In the genomic region with DNA sequence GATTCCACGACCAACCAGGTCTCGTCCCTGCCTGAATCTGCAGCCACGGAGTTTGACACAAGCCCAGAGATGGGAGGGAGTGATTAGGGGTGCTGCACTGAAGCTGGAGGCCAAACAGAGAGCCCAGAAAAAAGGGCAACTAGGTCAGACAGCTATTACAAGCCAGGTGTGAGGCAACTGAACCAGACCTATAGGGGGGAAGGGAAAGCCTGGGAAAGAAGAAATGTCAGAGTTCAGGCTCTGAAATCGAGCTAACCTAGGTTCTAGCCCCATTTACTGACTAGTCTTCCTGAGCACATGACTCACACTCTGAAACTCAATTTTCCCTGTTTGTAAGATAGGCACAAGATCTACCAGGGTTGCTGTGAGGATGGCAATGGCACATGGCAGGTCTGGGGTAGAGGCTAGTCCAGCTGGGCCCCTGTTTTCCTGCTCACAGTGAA, we compare ENCODE assay signal across 9 cellular contexts. TPM values are rescaled to one million over a fixed set of nuclear protein-coding genes. Genes with fewer than 3 reads are reported as not detected.
DNase-seq lines count a peak whose midpoint lies in the region; ATAC-seq and TF ChIP-seq lines count a peak whose summit lies in the region.
"Had no signal": no experiment of that assay in that cellular context is flagged by ENCODE, and none has a peak within 500 bp of the region (broad histone marks: within the 10 kb centered on the region; RNA-seq: fewer than 3 reads in every experiment).

No MANE protein-coding gene starts in this region.

- H3K4me1 Mint-ChIP-seq in WTC11 = peaks cover 47% of the 10 kb centered on the region

- H3K9me3 ChIP-seq in gastrocnemius medialis = no peaks in the 10 kb centered on the region

- H3K27me3 Mint-ChIP-seq in WTC11 (ENCODE audit: low read depth) = no peaks in the 10 kb centered on the region

- peaks cover 37% of the 10 kb centered on the region for H3K36me3 Mint-ChIP-seq in WTC11

- peaks cover 34 to 47% of the 10 kb centered on the region in 2 donors for H3K4me1 ChIP-seq in gastrocnemius medialis

- no peak for TF ChIP-seq POLR2A in gastrocnemius medialis (IDR thresholded peaks at IDR 0.05)

- no peaks in the 10 kb centered on the region for H3K9me3 Mint-ChIP-seq in WTC11

- DNase-seq in HFF-Myc (ENCODE audit: extremely low read depth, low read depth) (no peak), WTC11 (ENCODE audit: low spot score) (no peak), fibroblast of the aortic adventitia (ENCODE audit: low read depth) (no peak), gastrocnemius medialis (no peak), AML-193 (lab: John Stamatoyannopoulos, UW) (no peak), posterior vena cava (ENCODE audit: low spot score) (no peak), NCI-H1092 (lab: John Stamatoyannopoulos, UW) (no peak)
- DNase-seq: left ventricle myocardium superior had no signal

- ATAC-seq in WTC11 (no peak), gastrocnemius medialis (no peak), HG03520 (IDR thresholded peaks at IDR 0.05; ENCODE audit: unreplicated experiment) (no peak)
- ATAC-seq: left ventricle myocardium superior had no signal

- POLR2A ChIA-PET in WTC11 (lab: Charles Lee) = interaction anchor here (0.6 kb wide), 1 partner anchor 10 kb away, joined by 3 read pairs; no protein-coding TSS in a partner anchor

- H3K4me3 ChIP-seq in HFF-Myc (replicated peaks; ENCODE audit: low read depth, low read length) (peak overlapping the region; percentile 84), fibroblast of the aortic adventitia (ENCODE audit: low read depth, low read length) (peak overlapping the region; percentile 96), gastrocnemius medialis (peak overlapping the region in 3 of 4 donors; percentile 83 to 99 (median 90))

- no peak for TF ChIP-seq CTCF in HFF-Myc (IDR thresholded peaks at IDR 0.05; ENCODE audit: low read depth, low read length, missing control alignments)
- no peak for TF ChIP-seq CTCF in WTC11 (IDR thresholded peaks at IDR 0.05)
- no peak for TF ChIP-seq CTCF in fibroblast of the aortic adventitia (IDR thresholded peaks at IDR 0.05; ENCODE audit: insufficient read depth, low read length)
- TF ChIP-seq CTCF in gastrocnemius medialis (IDR thresholded peaks at IDR 0.05 in 4 of 5, conservative IDR thresholded peaks at IDR 0.05 in 1 of 5) = no peak

- no peaks in the 10 kb centered on the region for H3K36me3 ChIP-seq in gastrocnemius medialis

- intact Hi-C loops in gastrocnemius medialis (cut with DNase I; ENCODE audit: low total_unique reads) (loop anchor here (10.0 kb wide), 1 partner anchor 300 kb away; no protein-coding TSS in a partner anchor), posterior vena cava (cut with DNase I) (no loop called here)

- in situ Hi-C loops in gastrocnemius medialis (cut with MboI; ENCODE audit: low sequenced_read_pairs in 4 of 4) = no loop called here

- H3K27ac ChIP-seq in gastrocnemius medialis = peak overlapping the region; percentile 84 to 93 (median 88)

- no peak overlapping the region; the same call in 1 of the 2 replicates for H3K27ac Mint-ChIP-seq in WTC11

- CTCF ChIA-PET in WTC11 (lab: Charles Lee) = interaction anchor here (1.3 to 5.1 kb wide), 5 partner anchors 13 to 136 kb away, joined by 4 to 43 read pairs (median 7); no protein-coding TSS in a partner anchor

- no peaks in the 10 kb centered on the region for H3K27me3 ChIP-seq in gastrocnemius medialis

- H3K4me3 Mint-ChIP-seq in WTC11 = peak overlapping the region; percentile 95

TF ChIP-seq in WTC11, 78 proteins besides CTCF, POLR2A, EP300 and RAD21:
- TF ChIP-seq FOXK1 (CRISPR knock-in tag; IDR thresholded peaks at IDR 0.05) (no peak), GTF2I (CRISPR knock-in tag; conservative IDR thresholded peaks at IDR 0.05) (no peak), TEAD1 (CRISPR knock-in tag; IDR thresholded peaks at IDR 0.05) (no peak), JAZF1 (CRISPR knock-in tag; IDR thresholded peaks at IDR 0.05) (no peak), NFATC4 (CRISPR knock-in tag; IDR thresholded peaks at IDR 0.05) (no peak)
- TF ChIP-seq, protein P1, sequence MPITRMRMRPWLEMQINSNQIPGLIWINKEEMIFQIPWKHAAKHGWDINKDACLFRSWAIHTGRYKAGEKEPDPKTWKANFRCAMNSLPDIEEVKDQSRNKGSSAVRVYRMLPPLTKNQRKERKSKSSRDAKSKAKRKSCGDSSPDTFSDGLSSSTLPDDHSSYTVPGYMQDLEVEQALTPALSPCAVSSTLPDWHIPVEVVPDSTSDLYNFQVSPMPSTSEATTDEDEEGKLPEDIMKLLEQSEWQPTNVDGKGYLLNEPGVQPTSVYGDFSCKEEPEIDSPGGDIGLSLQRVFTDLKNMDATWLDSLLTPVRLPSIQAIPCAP (CRISPR knock-in tag; IDR thresholded peaks at IDR 0.05) = no peak

RNA-seq across cellular contexts. Expression of gene DHCR24, which starts 1.7 kb away (rescaled TPM):
- total RNA-seq in WTC11 (2021) = 300 to 337 TPM (median 336 TPM) in 3 replicates
- 118 and 123 TPM in 2 replicates for total RNA-seq in fibroblast of the aortic adventitia (ENCODE audit: low replicate concordance)
- total RNA-seq in gastrocnemius medialis = 100 to 1,000 TPM; 155 to 362 (median 207) TPM
- total RNA-seq in posterior vena cava = 10 to 100 TPM in 1 of 2 donors, 1 to 10 TPM in 1; 8.0 to 27.1 TPM
